Comparison of ENCODE assay signal across 17 cellular contexts in genomic region chr1:204528241-204528640, GRCh38.
"Had no signal": no experiment of that assay in that cellular context is flagged by ENCODE, and none has a peak within 500 bp of the region (broad histone marks: within the 10 kb centered on the region; RNA-seq: fewer than 3 reads in every experiment).

No MANE protein-coding gene starts in this region.

- H3K9me3 Mint-ChIP-seq: effector memory CD8-positive, alpha-beta T cell had no signal

- H3K4me3 Mint-ChIP-seq: activated naive CD4-positive, alpha-beta T cell treated with anti-CD3 and anti-CD28 coated beads, Interleukin-2, amount 50 U/mL, for 24 hours; brain; dendritic cell treated with granulocyte-macrophage colony-stimulating factor and Interleukin-4, amounts not matched to agents 40 ng/mL and 50 ng/mL, for 4 days; effector memory CD8-positive, alpha-beta T cell; nephron progenitor cell; stimulated activated effector memory CD8-positive, alpha-beta T cell treated with anti-CD3 and anti-CD28 coated beads, Interleukin-12 subunit alpha, Interleukin-12 subunit beta, amount 100 ng/mL, for 72 hours had no signal

- H2AFZ ChIP-seq: hepatocyte had no signal

- H3K4me2 ChIP-seq: hepatocyte had no signal

- H3K27ac Mint-ChIP-seq: activated naive CD4-positive, alpha-beta T cell treated with anti-CD3 and anti-CD28 coated beads, Interleukin-2, amount 50 U/mL, for 24 hours; dendritic cell treated with granulocyte-macrophage colony-stimulating factor and Interleukin-4, amounts not matched to agents 40 ng/mL and 50 ng/mL, for 4 days; effector memory CD8-positive, alpha-beta T cell; nephron progenitor cell; progenitor cell of endocrine pancreas; stimulated activated effector memory CD8-positive, alpha-beta T cell treated with anti-CD3 and anti-CD28 coated beads, Interleukin-12 subunit alpha, Interleukin-12 subunit beta, amount 100 ng/mL, for 72 hours had no signal

- DNase-seq: activated CD4-positive, alpha-beta T cell treated with anti-CD3 and anti-CD28 coated beads, Interleukin-2, amount 50 U/mL, for 48 hours; activated CD4-positive, CD25-positive, alpha-beta regulatory T cell treated with anti-CD3 and anti-CD28 coated beads, Interleukin-2, amount 50 U/mL, for 72 hours; activated T-cell treated with anti-CD3 and anti-CD28 coated beads, Interleukin-2, amount 50 U/mL, for 1 hour; amniotic stem cell; effector memory CD8-positive, alpha-beta T cell; islet precursor cell; nephron progenitor cell; tibial artery had no signal

- H3K9me3 ChIP-seq: tibial artery had no signal

- H3K27me3 ChIP-seq: hepatocyte, tibial artery had no signal

- H3K27me3 Mint-ChIP-seq: activated naive CD4-positive, alpha-beta T cell treated with anti-CD3 and anti-CD28 coated beads, Interleukin-2, amount 50 U/mL, for 24 hours; brain; dendritic cell treated with granulocyte-macrophage colony-stimulating factor and Interleukin-4, amounts not matched to agents 40 ng/mL and 50 ng/mL, for 4 days; effector memory CD8-positive, alpha-beta T cell; progenitor cell of endocrine pancreas had no signal

- ATAC-seq: effector memory CD8-positive, alpha-beta T cell; left lobe of liver; sciatic nerve; SK-N-SH treated with all-trans-retinoic acid at 6 μM for 48 hours; stimulated activated effector memory CD8-positive, alpha-beta T cell treated with anti-CD3 and anti-CD28 coated beads, Interleukin-12 subunit alpha, Interleukin-12 subunit beta, amount 100 ng/mL, for 72 hours had no signal

- H3K4me3 ChIP-seq: hepatocyte, tibial artery had no signal

- H3K27ac ChIP-seq: hepatocyte, tibial artery had no signal

- H3K4me1 ChIP-seq: tibial artery had no signal
